ENCODE assay signal across 8 cellular contexts in genomic region chr11:45263773-45264172, GRCh38. TPM values are rescaled to one million over a fixed set of nuclear protein-coding genes. Genes with fewer than 3 reads are reported as not detected.
"Had no signal": no experiment of that assay in that cellular context is flagged by ENCODE, and none has a peak within 500 bp of the region (broad histone marks: within the 10 kb centered on the region; RNA-seq: fewer than 3 reads in every experiment).

No MANE protein-coding gene starts in this region.

- ATAC-seq: GM12878 had no signal

- H3K4me3 ChIP-seq: GM12878 had no signal

- DNase-seq: GDM1, GF-D8 had no signal

- FAIRE-seq: G401.6, GM12878, GM12891, GM12892, GM18507, GM19239 had no signal

RNA-seq across cellular contexts. Expression of gene SYT13, which starts 22.4 kb away (rescaled TPM):
- total RNA-seq: GM12878 had no signal
- polyA plus RNA-seq: GM12878 had no signal
